In the genomic region with DNA sequence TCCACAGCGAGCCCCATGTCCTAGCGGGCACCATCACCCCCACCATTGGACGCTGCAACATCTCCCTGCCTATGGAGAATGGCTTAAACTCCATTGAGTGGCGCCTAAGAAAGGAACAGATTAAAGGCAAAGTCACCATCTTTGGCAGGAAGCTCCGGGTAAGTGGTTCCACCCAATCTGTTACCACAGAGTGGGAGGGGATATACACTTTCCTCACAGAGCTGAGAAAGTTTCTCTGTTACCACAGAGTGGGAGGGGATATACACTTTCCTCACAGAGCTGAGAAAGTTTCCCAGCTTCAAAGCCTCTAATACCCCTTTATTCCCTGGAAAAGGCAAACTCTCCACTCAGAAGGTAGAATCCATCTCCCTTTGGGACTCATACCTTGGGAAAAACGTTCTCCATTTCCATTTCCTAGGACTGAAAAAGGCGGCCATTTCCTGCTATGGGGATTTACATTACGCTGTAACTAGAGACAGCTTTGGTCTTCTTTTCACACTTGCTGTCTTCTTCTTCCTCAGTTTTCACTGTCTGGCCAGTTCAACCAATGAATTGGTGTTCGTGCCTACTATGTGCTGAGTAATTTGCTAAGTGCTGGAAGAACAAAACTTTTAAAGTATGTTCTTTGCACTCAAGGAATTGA, we compare ENCODE assay signal across 10 cellular contexts.
DNase-seq lines count a peak whose midpoint lies in the region; ATAC-seq and TF ChIP-seq lines count a peak whose summit lies in the region.
"Had no signal": no experiment of that assay in that cellular context is flagged by ENCODE, and none has a peak within 500 bp of the region (broad histone marks: within the 10 kb centered on the region; RNA-seq: fewer than 3 reads in every experiment).

No MANE protein-coding gene starts in this region.

- TF ChIP-seq POLR2A in ovary (IDR thresholded peaks at IDR 0.05) (no peak), stomach (IDR thresholded peaks at IDR 0.05) (no peak)

- no peaks in the 10 kb centered on the region for H3K9me3 Mint-ChIP-seq in natural killer cell
- H3K9me3 Mint-ChIP-seq in chondrocyte (ENCODE audit: low read depth): no peaks in the 10 kb centered on the region

- TF ChIP-seq CTCF in natural killer cell (IDR thresholded peaks at IDR 0.05) (no peak), chondrocyte (IDR thresholded peaks at IDR 0.05) (no peak), ovary (IDR thresholded peaks at IDR 0.05) (no peak), stomach (IDR thresholded peaks at IDR 0.05) (no peak)

- H3K27me3 ChIP-seq in ovary: no peaks in the 10 kb centered on the region
- no peaks in the 10 kb centered on the region for H3K27me3 ChIP-seq in stomach
- H3K27me3 ChIP-seq: uterus had no signal

- ATAC-seq in GM19035 (IDR thresholded peaks at IDR 0.05; ENCODE audit: unreplicated experiment) (peak; percentile 100), HG02642 (IDR thresholded peaks at IDR 0.05; ENCODE audit: poor library complexity, unreplicated experiment) (peak; percentile 99), natural killer cell (peak; percentile 91 to 92 (median 91))

- H3K4me3 Mint-ChIP-seq in natural killer cell (peak overlapping the region; percentile 74), chondrocyte (ENCODE audit: unreplicated experiment) (no peak overlapping the region)
- H3K4me3 Mint-ChIP-seq: T-helper 1 cell treated with Interleukin-12 subunit alpha and Interleukin-12 subunit beta and Interleukin-4 antibody, amounts not matched to agents 30 μg/mL and 1 μg/mL, for 36 hours had no signal

- H3K4me3 ChIP-seq in ovary: no peak overlapping the region
- no peak overlapping the region for H3K4me3 ChIP-seq in stomach
- H3K4me3 ChIP-seq: uterus had no signal

- TF ChIP-seq EP300 in ovary (IDR thresholded peaks at IDR 0.05) (no peak), stomach (IDR thresholded peaks at IDR 0.05) (no peak)

- H3K4me1 Mint-ChIP-seq in natural killer cell (peaks cover 41 to 55% of the 10 kb centered on the region in 2 donors), chondrocyte (ENCODE audit: low read depth) (peaks cover 5% of the 10 kb centered on the region)

- H3K36me3 ChIP-seq in ovary: no peaks in the 10 kb centered on the region
- H3K36me3 ChIP-seq in stomach: no peaks in the 10 kb centered on the region
- H3K36me3 ChIP-seq: uterus had no signal

- no peaks in the 10 kb centered on the region for H3K9me3 ChIP-seq in ovary
- no peaks in the 10 kb centered on the region for H3K9me3 ChIP-seq in stomach
- H3K9me3 ChIP-seq: uterus had no signal

- DNase-seq in NCI-H226: peak; percentile 22
- peak; percentile 18 for DNase-seq in natural killer cell
- DNase-seq in chondrocyte (ENCODE audit: low spot score): no peak
- no peak for DNase-seq in ovary
- no peak for DNase-seq in stomach
- DNase-seq: uterus had no signal

- H3K4me1 ChIP-seq in ovary (ENCODE audit: insufficient read depth) (no peaks in the 10 kb centered on the region), stomach (no peaks in the 10 kb centered on the region)
- H3K4me1 ChIP-seq: uterus had no signal

- H3K27me3 Mint-ChIP-seq in natural killer cell (ENCODE audit: low read depth in 2 of 2): peaks cover 0 to 22% of the 10 kb centered on the region in 2 donors
- no peaks in the 10 kb centered on the region for H3K27me3 Mint-ChIP-seq in chondrocyte (ENCODE audit: low read depth)

- 80 to 86% (median 80%) methylated on average over 9 of the region's 9 CpGs for WGBS in ovary, 3 donors
- WGBS in stomach, 5 donors: 72 to 82% (median 78%) methylated on average over 9 of the region's 9 CpGs

- intact Hi-C loops in natural killer cell (cut with micrococcal nuclease) (no loop called here), ovary (cut with DNase I) (loop anchor here in 2 of 4 donors (10.0 kb wide), 2 partner anchors 503 to 513 kb away; no protein-coding TSS in a partner anchor), stomach (cut with DNase I; ENCODE audit: low total_unique reads) (loop anchor here (10.0 kb wide), 1 partner anchor 123 kb away; no protein-coding TSS in a partner anchor)

- peak overlapping the region; percentile 76 to 85 for H3K27ac Mint-ChIP-seq in natural killer cell
- H3K27ac Mint-ChIP-seq in chondrocyte (ENCODE audit: unreplicated experiment): no peak overlapping the region
- H3K27ac Mint-ChIP-seq: T-helper 1 cell treated with Interleukin-12 subunit alpha and Interleukin-12 subunit beta and Interleukin-4 antibody, amounts not matched to agents 30 μg/mL and 1 μg/mL, for 36 hours had no signal

- H3K27ac ChIP-seq in ovary (no peak overlapping the region), stomach (no peak overlapping the region)
- H3K27ac ChIP-seq: HL-60, uterus had no signal

- H3K36me3 Mint-ChIP-seq in natural killer cell: no peaks in the 10 kb centered on the region
- H3K36me3 Mint-ChIP-seq in chondrocyte (ENCODE audit: low read depth): peaks cover 2% of the 10 kb centered on the region

Comparison
In these comparisons a context has a peak if more than half of its experiments do, and no peak if none do; other contexts are left out.
1. DNase-seq: peak in NCI-H226 (single experiment) and natural killer cell (single experiment); none in chondrocyte (single experiment), ovary (0 of 5) and stomach (single experiment).
2. Peak in every context shown above with its lines, with median percentiles within 50 percentile points of each other: ATAC-seq.